ENCODE assay signal across 1 cellular context in genomic region chr2:108423502-108424251, GRCh38.
TF ChIP-seq lines count a peak whose summit lies in the region.

No MANE protein-coding gene starts in this region.

TF ChIP-seq in HepG2, 621 proteins besides CTCF, POLR2A, EP300 and RAD21 (continued from another document and continues in another):
- TF ChIP-seq, protein P1, sequence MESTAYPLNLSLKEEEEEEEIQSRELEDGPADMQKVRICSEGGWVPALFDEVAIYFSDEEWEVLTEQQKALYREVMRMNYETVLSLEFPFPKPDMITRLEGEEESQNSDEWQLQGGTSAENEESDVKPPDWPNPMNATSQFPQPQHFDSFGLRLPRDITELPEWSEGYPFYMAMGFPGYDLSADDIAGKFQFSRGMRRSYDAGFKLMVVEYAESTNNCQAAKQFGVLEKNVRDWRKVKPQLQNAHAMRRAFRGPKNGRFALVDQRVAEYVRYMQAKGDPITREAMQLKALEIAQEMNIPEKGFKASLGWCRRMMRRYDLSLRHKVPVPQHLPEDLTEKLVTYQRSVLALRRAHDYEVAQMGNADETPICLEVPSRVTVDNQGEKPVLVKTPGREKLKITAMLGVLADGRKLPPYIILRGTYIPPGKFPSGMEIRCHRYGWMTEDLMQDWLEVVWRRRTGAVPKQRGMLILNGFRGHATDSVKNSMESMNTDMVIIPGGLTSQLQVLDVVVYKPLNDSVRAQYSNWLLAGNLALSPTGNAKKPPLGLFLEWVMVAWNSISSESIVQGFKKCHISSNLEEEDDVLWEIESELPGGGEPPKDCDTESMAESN (CRISPR knock-in tag; conservative IDR thresholded peaks at IDR 0.05), result no peak
- TF ChIP-seq, protein P2, sequence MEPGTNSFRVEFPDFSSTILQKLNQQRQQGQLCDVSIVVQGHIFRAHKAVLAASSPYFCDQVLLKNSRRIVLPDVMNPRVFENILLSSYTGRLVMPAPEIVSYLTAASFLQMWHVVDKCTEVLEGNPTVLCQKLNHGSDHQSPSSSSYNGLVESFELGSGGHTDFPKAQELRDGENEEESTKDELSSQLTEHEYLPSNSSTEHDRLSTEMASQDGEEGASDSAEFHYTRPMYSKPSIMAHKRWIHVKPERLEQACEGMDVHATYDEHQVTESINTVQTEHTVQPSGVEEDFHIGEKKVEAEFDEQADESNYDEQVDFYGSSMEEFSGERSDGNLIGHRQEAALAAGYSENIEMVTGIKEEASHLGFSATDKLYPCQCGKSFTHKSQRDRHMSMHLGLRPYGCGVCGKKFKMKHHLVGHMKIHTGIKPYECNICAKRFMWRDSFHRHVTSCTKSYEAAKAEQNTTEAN (CRISPR knock-in tag; conservative IDR thresholded peaks at IDR 0.05), result no peak
- no peak for TF ChIP-seq TBL1XR1 (IDR thresholded peaks at IDR 0.05; ENCODE audit: borderline replicate concordance, low read length, partially characterized antibody)
- peak; percentile 49; the same call in 1 of the 2 replicates for TF ChIP-seq ZNF792 (CRISPR knock-in tag; IDR thresholded peaks at IDR 0.05)
- TF ChIP-seq KDM4B (CRISPR knock-in tag; IDR thresholded peaks at IDR 0.05), result no peak
- TF ChIP-seq PHF8 (CRISPR knock-in tag; IDR thresholded peaks at IDR 0.05), result peak; percentile 58
- TF ChIP-seq ZNF589 (CRISPR knock-in tag; conservative IDR thresholded peaks at IDR 0.05), result no peak
- TF ChIP-seq, protein P3, sequence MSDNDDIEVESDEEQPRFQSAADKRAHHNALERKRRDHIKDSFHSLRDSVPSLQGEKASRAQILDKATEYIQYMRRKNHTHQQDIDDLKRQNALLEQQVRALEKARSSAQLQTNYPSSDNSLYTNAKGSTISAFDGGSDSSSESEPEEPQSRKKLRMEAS (IDR thresholded peaks at IDR 0.05), result peak; percentile 80
- no peak for TF ChIP-seq TOE1 (CRISPR knock-in tag; IDR thresholded peaks at IDR 0.05)
- TF ChIP-seq ZNF724P (CRISPR knock-in tag; IDR thresholded peaks at IDR 0.05; ENCODE audit: borderline replicate concordance), result no peak
- TF ChIP-seq, protein P4, sequence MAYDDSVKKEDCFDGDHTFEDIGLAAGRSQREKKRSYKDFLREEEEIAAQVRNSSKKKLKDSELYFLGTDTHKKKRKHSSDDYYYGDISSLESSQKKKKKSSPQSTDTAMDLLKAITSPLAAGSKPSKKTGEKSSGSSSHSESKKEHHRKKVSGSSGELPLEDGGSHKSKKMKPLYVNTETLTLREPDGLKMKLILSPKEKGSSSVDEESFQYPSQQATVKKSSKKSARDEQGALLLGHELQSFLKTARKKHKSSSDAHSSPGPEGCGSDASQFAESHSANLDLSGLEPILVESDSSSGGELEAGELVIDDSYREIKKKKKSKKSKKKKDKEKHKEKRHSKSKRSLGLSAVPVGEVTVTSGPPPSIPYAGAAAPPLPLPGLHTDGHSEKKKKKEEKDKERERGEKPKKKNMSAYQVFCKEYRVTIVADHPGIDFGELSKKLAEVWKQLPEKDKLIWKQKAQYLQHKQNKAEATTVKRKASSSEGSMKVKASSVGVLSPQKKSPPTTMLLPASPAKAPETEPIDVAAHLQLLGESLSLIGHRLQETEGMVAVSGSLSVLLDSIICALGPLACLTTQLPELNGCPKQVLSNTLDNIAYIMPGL (CRISPR knock-in tag; IDR thresholded peaks at IDR 0.05; ENCODE audit: borderline replicate concordance in 1 of 2, low read depth in 1 of 2), result peak; percentile 14 to 50; a peak in 1 of 4 replicates
- TF ChIP-seq PHF21A (CRISPR knock-in tag; IDR thresholded peaks at IDR 0.05), result peak; percentile 39
- TF ChIP-seq ZFY (CRISPR knock-in tag; IDR thresholded peaks at IDR 0.05), result peak; percentile 77
- TF ChIP-seq YEATS2 (CRISPR knock-in tag; IDR thresholded peaks at IDR 0.05; ENCODE audit: borderline replicate concordance), result peak; percentile 68; the same call in 1 of the 2 replicates
- TF ChIP-seq, protein P5, sequence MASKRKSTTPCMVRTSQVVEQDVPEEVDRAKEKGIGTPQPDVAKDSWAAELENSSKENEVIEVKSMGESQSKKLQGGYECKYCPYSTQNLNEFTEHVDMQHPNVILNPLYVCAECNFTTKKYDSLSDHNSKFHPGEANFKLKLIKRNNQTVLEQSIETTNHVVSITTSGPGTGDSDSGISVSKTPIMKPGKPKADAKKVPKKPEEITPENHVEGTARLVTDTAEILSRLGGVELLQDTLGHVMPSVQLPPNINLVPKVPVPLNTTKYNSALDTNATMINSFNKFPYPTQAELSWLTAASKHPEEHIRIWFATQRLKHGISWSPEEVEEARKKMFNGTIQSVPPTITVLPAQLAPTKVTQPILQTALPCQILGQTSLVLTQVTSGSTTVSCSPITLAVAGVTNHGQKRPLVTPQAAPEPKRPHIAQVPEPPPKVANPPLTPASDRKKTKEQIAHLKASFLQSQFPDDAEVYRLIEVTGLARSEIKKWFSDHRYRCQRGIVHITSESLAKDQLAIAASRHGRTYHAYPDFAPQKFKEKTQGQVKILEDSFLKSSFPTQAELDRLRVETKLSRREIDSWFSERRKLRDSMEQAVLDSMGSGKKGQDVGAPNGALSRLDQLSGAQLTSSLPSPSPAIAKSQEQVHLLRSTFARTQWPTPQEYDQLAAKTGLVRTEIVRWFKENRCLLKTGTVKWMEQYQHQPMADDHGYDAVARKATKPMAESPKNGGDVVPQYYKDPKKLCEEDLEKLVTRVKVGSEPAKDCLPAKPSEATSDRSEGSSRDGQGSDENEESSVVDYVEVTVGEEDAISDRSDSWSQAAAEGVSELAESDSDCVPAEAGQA (IDR thresholded peaks at IDR 0.05; ENCODE audit: low read depth), result peak; percentile 49; the same call in 1 of the 2 replicates
- TF ChIP-seq, protein P5 (CRISPR knock-in tag; IDR thresholded peaks at IDR 0.05; ENCODE audit: borderline replicate concordance), result no peak
- TF ChIP-seq ZNF335 (CRISPR knock-in tag; IDR thresholded peaks at IDR 0.05), result no peak
- TF ChIP-seq, protein P6, sequence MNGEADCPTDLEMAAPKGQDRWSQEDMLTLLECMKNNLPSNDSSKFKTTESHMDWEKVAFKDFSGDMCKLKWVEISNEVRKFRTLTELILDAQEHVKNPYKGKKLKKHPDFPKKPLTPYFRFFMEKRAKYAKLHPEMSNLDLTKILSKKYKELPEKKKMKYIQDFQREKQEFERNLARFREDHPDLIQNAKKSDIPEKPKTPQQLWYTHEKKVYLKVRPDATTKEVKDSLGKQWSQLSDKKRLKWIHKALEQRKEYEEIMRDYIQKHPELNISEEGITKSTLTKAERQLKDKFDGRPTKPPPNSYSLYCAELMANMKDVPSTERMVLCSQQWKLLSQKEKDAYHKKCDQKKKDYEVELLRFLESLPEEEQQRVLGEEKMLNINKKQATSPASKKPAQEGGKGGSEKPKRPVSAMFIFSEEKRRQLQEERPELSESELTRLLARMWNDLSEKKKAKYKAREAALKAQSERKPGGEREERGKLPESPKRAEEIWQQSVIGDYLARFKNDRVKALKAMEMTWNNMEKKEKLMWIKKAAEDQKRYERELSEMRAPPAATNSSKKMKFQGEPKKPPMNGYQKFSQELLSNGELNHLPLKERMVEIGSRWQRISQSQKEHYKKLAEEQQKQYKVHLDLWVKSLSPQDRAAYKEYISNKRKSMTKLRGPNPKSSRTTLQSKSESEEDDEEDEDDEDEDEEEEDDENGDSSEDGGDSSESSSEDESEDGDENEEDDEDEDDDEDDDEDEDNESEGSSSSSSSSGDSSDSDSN (CRISPR knock-in tag; IDR thresholded peaks at IDR 0.05), result no peak
- peak; percentile 87; the same call in 1 of the 2 replicates for TF ChIP-seq ZNF614 (CRISPR knock-in tag; IDR thresholded peaks at IDR 0.05; ENCODE audit: borderline replicate concordance)
- TF ChIP-seq SATB2 (CRISPR knock-in tag; IDR thresholded peaks at IDR 0.05), result no peak
- no peak for TF ChIP-seq MED8 (CRISPR knock-in tag; IDR thresholded peaks at IDR 0.05; ENCODE audit: insufficient replicate concordance)
- TF ChIP-seq BHLHE40 (IDR thresholded peaks at IDR 0.05; ENCODE audit: low read length), result peak; percentile 67; the same call in 1 of the 2 replicates
- no peak for TF ChIP-seq ZNF563 (CRISPR knock-in tag; IDR thresholded peaks at IDR 0.05)
- 0 out of 2 replicates have a peak, but pooled peaks have one; percentile 42 for TF ChIP-seq NCOA1 (CRISPR knock-in tag; IDR thresholded peaks at IDR 0.05)
- no peak for TF ChIP-seq ZNF382 (CRISPR knock-in tag; IDR thresholded peaks at IDR 0.05; ENCODE audit: borderline replicate concordance)
- no peak for TF ChIP-seq ZNF460 (CRISPR knock-in tag; IDR thresholded peaks at IDR 0.05; ENCODE audit: borderline replicate concordance)
- peak; percentile 86 for TF ChIP-seq HDAC2 (CRISPR knock-in tag; IDR thresholded peaks at IDR 0.05)
- no peak for TF ChIP-seq SMAD9 (CRISPR knock-in tag; IDR thresholded peaks at IDR 0.05)
- TF ChIP-seq ZNF7 (CRISPR knock-in tag; IDR thresholded peaks at IDR 0.05), result no peak
- no peak for TF ChIP-seq TBP (CRISPR knock-in tag; IDR thresholded peaks at IDR 0.05)
- 0 out of 2 replicates have a peak, but pooled peaks have one; percentile 28 for TF ChIP-seq SAFB2 (CRISPR knock-in tag; IDR thresholded peaks at IDR 0.05; ENCODE audit: borderline replicate concordance, low read depth)
- no peak for TF ChIP-seq TCF7L2 (IDR thresholded peaks at IDR 0.05; ENCODE audit: low read depth, low read length)
- TF ChIP-seq TRIM22 (IDR thresholded peaks at IDR 0.05), result no peak
- TF ChIP-seq NFIC (IDR thresholded peaks at IDR 0.05; ENCODE audit: low read length), result no peak
- no peak for TF ChIP-seq SMAD3 (CRISPR knock-in tag; IDR thresholded peaks at IDR 0.05)
- no peak for TF ChIP-seq RELA (CRISPR knock-in tag; IDR thresholded peaks at IDR 0.05)
- TF ChIP-seq, protein P7, sequence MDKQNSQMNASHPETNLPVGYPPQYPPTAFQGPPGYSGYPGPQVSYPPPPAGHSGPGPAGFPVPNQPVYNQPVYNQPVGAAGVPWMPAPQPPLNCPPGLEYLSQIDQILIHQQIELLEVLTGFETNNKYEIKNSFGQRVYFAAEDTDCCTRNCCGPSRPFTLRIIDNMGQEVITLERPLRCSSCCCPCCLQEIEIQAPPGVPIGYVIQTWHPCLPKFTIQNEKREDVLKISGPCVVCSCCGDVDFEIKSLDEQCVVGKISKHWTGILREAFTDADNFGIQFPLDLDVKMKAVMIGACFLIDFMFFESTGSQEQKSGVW (CRISPR knock-in tag; IDR thresholded peaks at IDR 0.05; ENCODE audit: borderline replicate concordance), result 0 out of 2 replicates have a peak, but pooled peaks have one; percentile 51
- TF ChIP-seq KAT8 (CRISPR knock-in tag; IDR thresholded peaks at IDR 0.05), result peak; percentile 47; the same call in 1 of the 2 replicates
- peak; percentile 72; the same call in 1 of the 2 replicates for TF ChIP-seq HOXA3 (CRISPR knock-in tag; IDR thresholded peaks at IDR 0.05)
- TF ChIP-seq, protein P8, sequence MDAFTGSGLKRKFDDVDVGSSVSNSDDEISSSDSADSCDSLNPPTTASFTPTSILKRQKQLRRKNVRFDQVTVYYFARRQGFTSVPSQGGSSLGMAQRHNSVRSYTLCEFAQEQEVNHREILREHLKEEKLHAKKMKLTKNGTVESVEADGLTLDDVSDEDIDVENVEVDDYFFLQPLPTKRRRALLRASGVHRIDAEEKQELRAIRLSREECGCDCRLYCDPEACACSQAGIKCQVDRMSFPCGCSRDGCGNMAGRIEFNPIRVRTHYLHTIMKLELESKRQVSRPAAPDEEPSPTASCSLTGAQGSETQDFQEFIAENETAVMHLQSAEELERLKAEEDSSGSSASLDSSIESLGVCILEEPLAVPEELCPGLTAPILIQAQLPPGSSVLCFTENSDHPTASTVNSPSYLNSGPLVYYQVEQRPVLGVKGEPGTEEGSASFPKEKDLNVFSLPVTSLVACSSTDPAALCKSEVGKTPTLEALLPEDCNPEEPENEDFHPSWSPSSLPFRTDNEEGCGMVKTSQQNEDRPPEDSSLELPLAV (CRISPR knock-in tag; conservative IDR thresholded peaks at IDR 0.05; ENCODE audit: low read depth), result no peak
- TF ChIP-seq HNF4A (CRISPR knock-in tag; IDR thresholded peaks at IDR 0.05), result peak; percentile 98
- TF ChIP-seq, protein P9, sequence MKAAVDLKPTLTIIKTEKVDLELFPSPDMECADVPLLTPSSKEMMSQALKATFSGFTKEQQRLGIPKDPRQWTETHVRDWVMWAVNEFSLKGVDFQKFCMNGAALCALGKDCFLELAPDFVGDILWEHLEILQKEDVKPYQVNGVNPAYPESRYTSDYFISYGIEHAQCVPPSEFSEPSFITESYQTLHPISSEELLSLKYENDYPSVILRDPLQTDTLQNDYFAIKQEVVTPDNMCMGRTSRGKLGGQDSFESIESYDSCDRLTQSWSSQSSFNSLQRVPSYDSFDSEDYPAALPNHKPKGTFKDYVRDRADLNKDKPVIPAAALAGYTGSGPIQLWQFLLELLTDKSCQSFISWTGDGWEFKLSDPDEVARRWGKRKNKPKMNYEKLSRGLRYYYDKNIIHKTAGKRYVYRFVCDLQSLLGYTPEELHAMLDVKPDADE (CRISPR knock-in tag; IDR thresholded peaks at IDR 0.05), result no peak
- TF ChIP-seq ZMYM2 (CRISPR knock-in tag; IDR thresholded peaks at IDR 0.05), result no peak
- no peak for TF ChIP-seq TGIF2 (CRISPR knock-in tag; IDR thresholded peaks at IDR 0.05)
- no peak for TF ChIP-seq IKZF4 (CRISPR knock-in tag; IDR thresholded peaks at IDR 0.05; ENCODE audit: borderline replicate concordance, low read depth, not compliant biosample characterization)
